ENCODE assay signal across 1 cellular context in the genomic region with DNA sequence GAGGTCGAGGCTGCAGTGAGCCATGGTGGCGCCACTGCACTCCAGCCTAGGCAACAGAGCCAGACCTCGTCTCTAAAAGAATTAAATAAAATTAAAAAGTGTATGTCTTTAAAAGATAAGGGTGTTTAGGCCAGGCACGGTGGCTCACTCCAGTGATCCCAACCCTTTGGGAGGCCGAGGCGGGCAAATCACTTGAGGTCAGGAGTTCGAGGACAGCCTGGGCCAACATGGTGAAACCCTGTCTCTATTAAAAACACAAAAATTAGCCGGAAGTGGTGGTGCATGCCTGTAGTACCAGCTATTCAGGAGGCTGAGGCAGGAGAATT.
TF ChIP-seq lines count a peak whose summit lies in the region.

No MANE protein-coding gene starts in this region.

TF ChIP-seq in GM12878, 131 proteins besides CTCF, POLR2A, EP300 and RAD21:
- TF ChIP-seq CUX1 (IDR thresholded peaks at IDR 0.05; ENCODE audit: insufficient replicate concordance, low read depth, low read length), result no peak
- no peak for TF ChIP-seq NFIC (IDR thresholded peaks at IDR 0.05; ENCODE audit: low read depth, low read length)
- TF ChIP-seq TARDBP (IDR thresholded peaks at IDR 0.05; ENCODE audit: borderline replicate concordance), result no peak
- no peak for TF ChIP-seq ATF7 (IDR thresholded peaks at IDR 0.05; ENCODE audit: low read depth)
- TF ChIP-seq, protein P1, sequence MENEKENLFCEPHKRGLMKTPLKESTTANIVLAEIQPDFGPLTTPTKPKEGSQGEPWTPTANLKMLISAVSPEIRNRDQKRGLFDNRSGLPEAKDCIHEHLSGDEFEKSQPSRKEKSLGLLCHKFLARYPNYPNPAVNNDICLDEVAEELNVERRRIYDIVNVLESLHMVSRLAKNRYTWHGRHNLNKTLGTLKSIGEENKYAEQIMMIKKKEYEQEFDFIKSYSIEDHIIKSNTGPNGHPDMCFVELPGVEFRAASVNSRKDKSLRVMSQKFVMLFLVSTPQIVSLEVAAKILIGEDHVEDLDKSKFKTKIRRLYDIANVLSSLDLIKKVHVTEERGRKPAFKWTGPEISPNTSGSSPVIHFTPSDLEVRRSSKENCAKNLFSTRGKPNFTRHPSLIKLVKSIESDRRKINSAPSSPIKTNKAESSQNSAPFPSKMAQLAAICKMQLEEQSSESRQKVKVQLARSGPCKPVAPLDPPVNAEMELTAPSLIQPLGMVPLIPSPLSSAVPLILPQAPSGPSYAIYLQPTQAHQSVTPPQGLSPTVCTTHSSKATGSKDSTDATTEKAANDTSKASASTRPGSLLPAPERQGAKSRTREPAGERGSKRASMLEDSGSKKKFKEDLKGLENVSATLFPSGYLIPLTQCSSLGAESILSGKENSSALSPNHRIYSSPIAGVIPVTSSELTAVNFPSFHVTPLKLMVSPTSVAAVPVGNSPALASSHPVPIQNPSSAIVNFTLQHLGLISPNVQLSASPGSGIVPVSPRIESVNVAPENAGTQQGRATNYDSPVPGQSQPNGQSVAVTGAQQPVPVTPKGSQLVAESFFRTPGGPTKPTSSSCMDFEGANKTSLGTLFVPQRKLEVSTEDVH (IDR thresholded peaks at IDR 0.05; ENCODE audit: low read depth, partially characterized antibody), result no peak
- no peak for TF ChIP-seq IKZF2 (IDR thresholded peaks at IDR 0.05)
- TF ChIP-seq ESRRA (IDR thresholded peaks at IDR 0.05; ENCODE audit: low read length), result no peak
- TF ChIP-seq PAX5 (IDR thresholded peaks at IDR 0.05; ENCODE audit: borderline replicate concordance, low read depth, low read length), result no peak
- TF ChIP-seq, protein P2, sequence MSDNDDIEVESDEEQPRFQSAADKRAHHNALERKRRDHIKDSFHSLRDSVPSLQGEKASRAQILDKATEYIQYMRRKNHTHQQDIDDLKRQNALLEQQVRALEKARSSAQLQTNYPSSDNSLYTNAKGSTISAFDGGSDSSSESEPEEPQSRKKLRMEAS (IDR thresholded peaks at IDR 0.05; ENCODE audit: low read depth, low read length), result no peak
- TF ChIP-seq RELA (IDR thresholded peaks at IDR 0.05; ENCODE audit: borderline replicate concordance, partially characterized antibody), result no peak
- no peak for TF ChIP-seq RAD51 (IDR thresholded peaks at IDR 0.05)
- TF ChIP-seq ZNF217 (IDR thresholded peaks at IDR 0.05), result no peak
TF ChIP-seq in GM12878: peak in this region for 0.
